In genomic region chr11:107591446-107592236, GRCh38 we compare ENCODE assay signal across 8 cellular contexts. TPM values are rescaled to one million over a fixed set of nuclear protein-coding genes. Genes with fewer than 3 reads are reported as not detected.
A peak's percentile ranks its signal among the peaks of the same experiment; 100 is the strongest.
DNase-seq lines count a peak whose midpoint lies in the region; ATAC-seq and TF ChIP-seq lines count a peak whose summit lies in the region.

No MANE protein-coding gene starts in this region.

- H3K9me3 ChIP-seq in esophagus (ENCODE audit: control insufficient read depth in 2 of 2, insufficient read depth in 1 of 2, low read depth in 1 of 2, low read length in 1 of 2) (no peaks in the 10 kb centered on the region), neural cell (ENCODE audit: low read length) (no peaks in the 10 kb centered on the region), uterus (no peaks in the 10 kb centered on the region)

- H4K20me1 ChIP-seq in neural cell (ENCODE audit: insufficient read depth): no peaks in the 10 kb centered on the region

- H3K36me3 ChIP-seq in esophagus (ENCODE audit: control insufficient read depth in 2 of 2, insufficient read depth in 2 of 2, low read length in 1 of 2) (no peaks in the 10 kb centered on the region), neural cell (ENCODE audit: insufficient read depth, low read length) (no peaks in the 10 kb centered on the region), uterus (no peaks in the 10 kb centered on the region)

- no peak for TF ChIP-seq CTCF in neural cell (IDR thresholded peaks at IDR 0.05; ENCODE audit: poor library complexity, severe bottlenecking)
- no peak for TF ChIP-seq CTCF in uterus (IDR thresholded peaks at IDR 0.05)

- no peak for TF ChIP-seq RAD21 in neural cell (conservative IDR thresholded peaks at IDR 0.05)

- peak overlapping the region; percentile 37 for H2AFZ ChIP-seq in neural cell (ENCODE audit: low read depth, low read length)

- H3K79me2 ChIP-seq in neural cell (replicated peaks; ENCODE audit: insufficient read depth, low read length): no peaks in the 10 kb centered on the region

- H3K4me3 ChIP-seq in esophagus (ENCODE audit: low read depth in 1 of 2, low read length in 2 of 2): peak overlapping the region; percentile 49 to 55
- H3K4me3 ChIP-seq in neural cell (ENCODE audit: low read length): peak overlapping the region; percentile 93
- peak overlapping the region; percentile 40 to 54 for H3K4me3 ChIP-seq in uterus

- TF ChIP-seq POLR2A in uterus (IDR thresholded peaks at IDR 0.05): no peak

- H3K27ac ChIP-seq in esophagus (ENCODE audit: low read depth in 2 of 2, low read length in 1 of 2): no peak overlapping the region
- H3K27ac ChIP-seq in neural cell (ENCODE audit: low read length): no peak overlapping the region
- no peak overlapping the region for H3K27ac ChIP-seq in uterus

- ATAC-seq in activated CD4-positive, CD25-positive, alpha-beta regulatory T cell treated with anti-CD3 and anti-CD28 coated beads, Interleukin-2, amount 50 U/mL, for 24 hours: peak; percentile 80 to 87
- ATAC-seq in HG03175 (IDR thresholded peaks at IDR 0.05; ENCODE audit: unreplicated experiment): peak; percentile 37

- peak overlapping the region; percentile 70 for H3K9ac ChIP-seq in neural cell (ENCODE audit: low read length)

- H3K27me3 ChIP-seq in esophagus (ENCODE audit: control insufficient read depth in 1 of 2, insufficient read depth in 2 of 2, low read length in 2 of 2) (peaks cover 0 to 2% of the 10 kb centered on the region in 2 donors), neural cell (ENCODE audit: insufficient read depth, low read depth, low read length) (peaks cover 95% of the 10 kb centered on the region), uterus (no peaks in the 10 kb centered on the region)

- intact Hi-C loops in uterus (cut with DNase I; ENCODE audit: low total_unique reads): no loop called here

- H3K4me2 ChIP-seq in neural cell (ENCODE audit: low read length): peak overlapping the region; percentile 87

- no peaks in the 10 kb centered on the region for H3K9me2 ChIP-seq in neural cell (ENCODE audit: insufficient read depth, low read length)

- H3K4me1 ChIP-seq in esophagus (ENCODE audit: control insufficient read depth in 2 of 2, insufficient read depth in 2 of 2, low read length in 1 of 2) (peaks cover 0 to 10% of the 10 kb centered on the region in 2 donors), uterus (peaks cover 0 to 3% of the 10 kb centered on the region in 2 donors)

- DNase-seq in activated CD4-positive, CD25-positive, alpha-beta regulatory T cell (lab: John Stamatoyannopoulos, UW): no peak
- DNase-seq in activated CD4-positive, alpha-beta T cell treated with anti-CD3 and anti-CD28 coated beads, Interleukin-2, amount 50 U/mL, for 1 hour: peak; percentile 10
- no peak for DNase-seq in uterus
- DNase-seq in DMS114 treated with DMSO at 0.1 percent for 48 hours (lab: John Stamatoyannopoulos, UW; ENCODE audit: unreplicated experiment): no peak

- 1 to 3% methylated on average over 46 of the region's 46 CpGs for WGBS in esophagus, 2 donors

- no peak for TF ChIP-seq EP300 in neural cell (conservative IDR thresholded peaks at IDR 0.05; ENCODE audit: poor library complexity, severe bottlenecking)

- no peaks in the 10 kb centered on the region for H3F3A ChIP-seq in neural cell (ENCODE audit: insufficient read depth, low read length, poor library complexity, severe bottlenecking)

TF ChIP-seq in neural cell, 6 proteins besides CTCF, POLR2A, EP300 and RAD21:
- TF ChIP-seq EZH2 (IDR thresholded peaks at IDR 0.05; ENCODE audit: borderline replicate concordance, insufficient read depth, low read length, poor library complexity, severe bottlenecking) (no peak), MXI1 (conservative IDR thresholded peaks at IDR 0.05; ENCODE audit: poor library complexity, severe bottlenecking) (peak; percentile 26), TAF1 (IDR thresholded peaks at IDR 0.05; ENCODE audit: low read depth) (peak; percentile 31), REST (IDR thresholded peaks at IDR 0.05; ENCODE audit: borderline replicate concordance) (no peak)

RNA-seq across cellular contexts. Expression of gene ELMOD1, which starts 0.7 kb away (rescaled TPM):
- polyA plus RNA-seq in esophagus (under 1 TPM in 1 of 2 donors, not detected in 1; 0.02 TPM), neural cell (11.9 and 12.5 TPM in 2 replicates)
- 13.3 and 13.4 TPM in 2 replicates for polyA minus RNA-seq in neural cell
- total RNA-seq in uterus: 1 to 10 TPM in 1 of 4 donors, not detected in 3; 8.9 TPM

RNA-seq across cellular contexts. Expression of gene ALKBH8, which starts 26.1 kb away (rescaled TPM):
- polyA plus RNA-seq in esophagus (1 to 10 TPM; 2.4 to 3.5 TPM), neural cell (7.6 and 10.0 TPM in 2 replicates)
- polyA minus RNA-seq in neural cell: 11.9 and 15.0 TPM in 2 replicates
- 10 to 100 TPM in 1 of 4 donors, 1 to 10 TPM in 3; 5.1 to 26.1 (median 7.4) TPM for total RNA-seq in uterus

Comparison
In these comparisons a context has a peak if more than half of its experiments do, and no peak if none do; other contexts are left out.
1. RNA of gene ELMOD1, which starts 0.7 kb away (polyA plus RNA-seq): 11.9 to 12.5 TPM in neural cell; 0.02 TPM in esophagus; every median in the first group is over 10 times any median in the second.
2. Peak in every context shown above with its lines, with median percentiles within 50 percentile points of each other: H3K4me3 ChIP-seq.